ENCODE assay signal across 1 cellular context in the genomic region with DNA sequence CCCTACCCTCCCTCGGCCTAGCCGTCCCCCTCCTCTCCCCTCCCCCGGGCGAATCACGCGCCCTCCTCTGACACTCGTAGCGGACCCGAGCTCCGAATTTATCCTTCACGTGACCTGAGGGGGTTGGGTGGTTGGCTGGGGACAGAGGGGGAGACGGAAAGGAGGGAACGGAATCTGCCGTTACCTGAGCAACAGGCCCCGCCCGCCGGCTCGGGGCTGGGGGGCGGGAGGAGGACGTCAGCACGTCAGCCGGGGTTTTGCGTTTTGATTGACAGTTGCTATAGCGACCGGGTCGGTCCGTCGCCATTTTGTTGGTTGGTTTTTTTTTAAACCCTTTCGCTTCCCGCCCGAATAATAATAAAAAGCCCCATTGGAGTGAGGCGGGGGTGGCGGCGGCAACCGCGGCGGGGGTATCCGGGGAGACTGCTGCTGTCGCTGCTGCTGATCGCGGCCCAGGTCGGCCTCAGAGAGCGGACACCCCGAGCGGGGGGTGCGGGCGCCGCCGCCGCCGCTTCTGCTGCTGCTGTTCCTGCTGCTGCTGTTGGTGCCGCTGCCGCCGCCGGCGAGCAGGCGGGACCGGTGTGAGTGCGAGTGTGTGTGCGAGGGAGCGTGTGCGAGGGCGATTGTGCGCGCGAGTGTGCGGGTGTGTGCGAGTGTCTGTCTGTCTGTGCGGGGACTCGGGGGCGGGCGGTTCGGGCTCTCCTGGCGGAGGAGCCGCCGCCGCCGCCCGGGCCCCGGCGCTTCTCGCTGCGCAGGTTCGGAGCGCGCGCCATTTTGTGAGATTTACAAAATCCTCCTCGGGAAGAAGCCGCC.
TF ChIP-seq lines count a peak whose summit lies in the region.

A gene (plus strand): TSS at position 286 of the 813 bp plus-strand sequence. CDS start 53,602 bp downstream, outside the sequence.

TF ChIP-seq in HepG2, 621 proteins besides CTCF, POLR2A, EP300 and RAD21 (continued from another document and continues in another):
- TF ChIP-seq, protein P1, sequence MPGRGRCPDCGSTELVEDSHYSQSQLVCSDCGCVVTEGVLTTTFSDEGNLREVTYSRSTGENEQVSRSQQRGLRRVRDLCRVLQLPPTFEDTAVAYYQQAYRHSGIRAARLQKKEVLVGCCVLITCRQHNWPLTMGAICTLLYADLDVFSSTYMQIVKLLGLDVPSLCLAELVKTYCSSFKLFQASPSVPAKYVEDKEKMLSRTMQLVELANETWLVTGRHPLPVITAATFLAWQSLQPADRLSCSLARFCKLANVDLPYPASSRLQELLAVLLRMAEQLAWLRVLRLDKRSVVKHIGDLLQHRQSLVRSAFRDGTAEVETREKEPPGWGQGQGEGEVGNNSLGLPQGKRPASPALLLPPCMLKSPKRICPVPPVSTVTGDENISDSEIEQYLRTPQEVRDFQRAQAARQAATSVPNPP (CRISPR knock-in tag; IDR thresholded peaks at IDR 0.05): no peak
- peak; percentile 57; the same call in 1 of the 2 replicates for TF ChIP-seq MYC (CRISPR knock-in tag; IDR thresholded peaks at IDR 0.05; ENCODE audit: borderline replicate concordance)
- peak; percentile 82 for TF ChIP-seq PTBP1 (IDR thresholded peaks at IDR 0.05; ENCODE audit: low read depth, low read length, poor library complexity, severe bottlenecking)
- TF ChIP-seq ZSCAN30 (CRISPR knock-in tag; IDR thresholded peaks at IDR 0.05): no peak
- no peak for TF ChIP-seq ARID2 (CRISPR knock-in tag; IDR thresholded peaks at IDR 0.05; ENCODE audit: borderline replicate concordance)
- no peak for TF ChIP-seq SP1 (IDR thresholded peaks at IDR 0.05)
- TF ChIP-seq SP1 (CRISPR knock-in tag; IDR thresholded peaks at IDR 0.05): peak; percentile 83
- TF ChIP-seq ARNTL (CRISPR knock-in tag; IDR thresholded peaks at IDR 0.05): 0 out of 2 replicates have a peak, but pooled peaks have one; percentile 40
- TF ChIP-seq, protein P2, sequence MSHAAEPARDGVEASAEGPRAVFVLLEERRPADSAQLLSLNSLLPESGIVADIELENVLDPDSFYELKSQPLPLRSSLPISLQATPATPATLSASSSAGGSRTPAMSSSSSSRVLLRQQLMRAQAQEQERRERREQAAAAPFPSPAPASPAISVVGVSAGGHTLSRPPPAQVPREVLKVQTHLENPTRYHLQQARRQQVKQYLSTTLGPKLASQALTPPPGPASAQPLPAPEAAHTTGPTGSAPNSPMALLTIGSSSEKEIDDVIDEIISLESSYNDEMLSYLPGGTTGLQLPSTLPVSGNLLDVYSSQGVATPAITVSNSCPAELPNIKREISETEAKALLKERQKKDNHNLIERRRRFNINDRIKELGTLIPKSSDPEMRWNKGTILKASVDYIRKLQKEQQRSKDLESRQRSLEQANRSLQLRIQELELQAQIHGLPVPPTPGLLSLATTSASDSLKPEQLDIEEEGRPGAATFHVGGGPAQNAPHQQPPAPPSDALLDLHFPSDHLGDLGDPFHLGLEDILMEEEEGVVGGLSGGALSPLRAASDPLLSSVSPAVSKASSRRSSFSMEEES (CRISPR knock-in tag; IDR thresholded peaks at IDR 0.05): peak; percentile 96
- no peak for TF ChIP-seq GTF3A (CRISPR knock-in tag; conservative IDR thresholded peaks at IDR 0.05)
- peak; percentile 78 for TF ChIP-seq SP2 (CRISPR knock-in tag; IDR thresholded peaks at IDR 0.05)
- TF ChIP-seq ZMYM3 (CRISPR knock-in tag; IDR thresholded peaks at IDR 0.05): no peak
- no peak for TF ChIP-seq ZNF558 (CRISPR knock-in tag; IDR thresholded peaks at IDR 0.05; ENCODE audit: borderline replicate concordance)
- no peak for TF ChIP-seq PHB2 (IDR thresholded peaks at IDR 0.05; ENCODE audit: partially characterized antibody)
- TF ChIP-seq AGO2 (optimal IDR thresholded peaks at IDR 0.05; ENCODE audit: low read depth, low read length): peak; percentile 88
- TF ChIP-seq, protein P3, sequence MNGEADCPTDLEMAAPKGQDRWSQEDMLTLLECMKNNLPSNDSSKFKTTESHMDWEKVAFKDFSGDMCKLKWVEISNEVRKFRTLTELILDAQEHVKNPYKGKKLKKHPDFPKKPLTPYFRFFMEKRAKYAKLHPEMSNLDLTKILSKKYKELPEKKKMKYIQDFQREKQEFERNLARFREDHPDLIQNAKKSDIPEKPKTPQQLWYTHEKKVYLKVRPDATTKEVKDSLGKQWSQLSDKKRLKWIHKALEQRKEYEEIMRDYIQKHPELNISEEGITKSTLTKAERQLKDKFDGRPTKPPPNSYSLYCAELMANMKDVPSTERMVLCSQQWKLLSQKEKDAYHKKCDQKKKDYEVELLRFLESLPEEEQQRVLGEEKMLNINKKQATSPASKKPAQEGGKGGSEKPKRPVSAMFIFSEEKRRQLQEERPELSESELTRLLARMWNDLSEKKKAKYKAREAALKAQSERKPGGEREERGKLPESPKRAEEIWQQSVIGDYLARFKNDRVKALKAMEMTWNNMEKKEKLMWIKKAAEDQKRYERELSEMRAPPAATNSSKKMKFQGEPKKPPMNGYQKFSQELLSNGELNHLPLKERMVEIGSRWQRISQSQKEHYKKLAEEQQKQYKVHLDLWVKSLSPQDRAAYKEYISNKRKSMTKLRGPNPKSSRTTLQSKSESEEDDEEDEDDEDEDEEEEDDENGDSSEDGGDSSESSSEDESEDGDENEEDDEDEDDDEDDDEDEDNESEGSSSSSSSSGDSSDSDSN (CRISPR knock-in tag; IDR thresholded peaks at IDR 0.05): peak; percentile 61; the same call in 1 of the 2 replicates
- no peak for TF ChIP-seq ZNF101 (CRISPR knock-in tag; IDR thresholded peaks at IDR 0.05; ENCODE audit: borderline replicate concordance, low read depth)
- peak; percentile 92 for TF ChIP-seq RBFOX2 (IDR thresholded peaks at IDR 0.05; ENCODE audit: low read depth, low read length)
- peak; percentile 56; the same call in 1 of the 2 replicates for TF ChIP-seq ZNF136 (CRISPR knock-in tag; IDR thresholded peaks at IDR 0.05; ENCODE audit: low read depth)
- TF ChIP-seq NFYC (CRISPR knock-in tag; IDR thresholded peaks at IDR 0.05): peak; percentile 80
- TF ChIP-seq RAD51 (IDR thresholded peaks at IDR 0.05; ENCODE audit: borderline replicate concordance): peak; percentile 92
- no peak for TF ChIP-seq ZNF354B (CRISPR knock-in tag; IDR thresholded peaks at IDR 0.05)
- no peak for TF ChIP-seq GFI1 (CRISPR knock-in tag; IDR thresholded peaks at IDR 0.05; ENCODE audit: borderline replicate concordance)
- peak; percentile 51 for TF ChIP-seq ASH2L (IDR thresholded peaks at IDR 0.05; ENCODE audit: insufficient read length, low read depth, low read length)
- peak; percentile 99 for TF ChIP-seq RBM22 (optimal IDR thresholded peaks at IDR 0.05; ENCODE audit: low read length)
- TF ChIP-seq ZNF251 (CRISPR knock-in tag; IDR thresholded peaks at IDR 0.05): no peak
- TF ChIP-seq, protein P4, sequence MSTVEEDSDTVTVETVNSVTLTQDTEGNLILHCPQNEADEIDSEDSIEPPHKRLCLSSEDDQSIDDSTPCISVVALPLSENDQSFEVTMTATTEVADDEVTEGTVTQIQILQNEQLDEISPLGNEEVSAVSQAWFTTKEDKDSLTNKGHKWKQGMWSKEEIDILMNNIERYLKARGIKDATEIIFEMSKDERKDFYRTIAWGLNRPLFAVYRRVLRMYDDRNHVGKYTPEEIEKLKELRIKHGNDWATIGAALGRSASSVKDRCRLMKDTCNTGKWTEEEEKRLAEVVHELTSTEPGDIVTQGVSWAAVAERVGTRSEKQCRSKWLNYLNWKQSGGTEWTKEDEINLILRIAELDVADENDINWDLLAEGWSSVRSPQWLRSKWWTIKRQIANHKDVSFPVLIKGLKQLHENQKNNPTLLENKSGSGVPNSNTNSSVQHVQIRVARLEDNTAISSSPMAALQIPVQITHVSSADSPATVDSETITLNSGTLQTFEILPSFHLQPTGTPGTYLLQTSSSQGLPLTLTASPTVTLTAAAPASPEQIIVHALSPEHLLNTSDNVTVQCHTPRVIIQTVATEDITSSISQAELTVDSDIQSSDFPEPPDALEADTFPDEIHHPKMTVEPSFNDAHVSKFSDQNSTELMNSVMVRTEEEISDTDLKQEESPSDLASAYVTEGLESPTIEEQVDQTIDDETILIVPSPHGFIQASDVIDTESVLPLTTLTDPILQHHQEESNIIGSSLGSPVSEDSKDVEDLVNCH (CRISPR knock-in tag; IDR thresholded peaks at IDR 0.05): no peak
- 0 out of 2 replicates have a peak, but pooled peaks have one; percentile 20 for TF ChIP-seq ZNF792 (CRISPR knock-in tag; IDR thresholded peaks at IDR 0.05)
- TF ChIP-seq, protein P5, sequence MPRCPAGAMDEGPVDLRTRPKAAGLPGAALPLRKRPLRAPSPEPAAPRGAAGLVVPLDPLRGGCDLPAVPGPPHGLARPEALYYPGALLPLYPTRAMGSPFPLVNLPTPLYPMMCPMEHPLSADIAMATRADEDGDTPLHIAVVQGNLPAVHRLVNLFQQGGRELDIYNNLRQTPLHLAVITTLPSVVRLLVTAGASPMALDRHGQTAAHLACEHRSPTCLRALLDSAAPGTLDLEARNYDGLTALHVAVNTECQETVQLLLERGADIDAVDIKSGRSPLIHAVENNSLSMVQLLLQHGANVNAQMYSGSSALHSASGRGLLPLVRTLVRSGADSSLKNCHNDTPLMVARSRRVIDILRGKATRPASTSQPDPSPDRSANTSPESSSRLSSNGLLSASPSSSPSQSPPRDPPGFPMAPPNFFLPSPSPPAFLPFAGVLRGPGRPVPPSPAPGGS (CRISPR knock-in tag; IDR thresholded peaks at IDR 0.05): no peak
- TF ChIP-seq, protein P6, sequence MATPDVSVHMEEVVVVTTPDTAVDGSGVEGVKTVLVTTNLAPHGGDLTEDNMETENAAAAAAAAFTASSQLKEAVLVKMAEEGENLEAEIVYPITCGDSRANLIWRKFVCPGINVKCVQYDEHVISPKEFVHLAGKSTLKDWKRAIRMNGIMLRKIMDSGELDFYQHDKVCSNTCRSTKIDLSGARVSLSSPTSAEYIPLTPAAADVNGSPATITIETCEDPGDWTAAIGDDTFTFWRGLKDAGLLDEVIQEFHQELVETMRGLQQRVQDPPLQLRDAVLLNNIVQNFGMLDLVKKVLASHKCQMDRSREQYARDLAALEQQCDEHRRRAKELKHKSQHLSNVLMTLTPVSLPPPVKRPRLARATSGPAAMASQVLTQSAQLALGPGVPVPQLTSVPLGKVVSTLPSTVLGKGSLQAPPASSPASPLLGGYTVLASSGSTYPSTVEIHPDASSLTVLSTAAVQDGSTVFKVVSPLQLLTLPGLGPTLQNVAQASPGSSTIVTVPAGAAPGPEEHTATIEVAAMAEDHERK (CRISPR knock-in tag; IDR thresholded peaks at IDR 0.05; ENCODE audit: low read depth): peak; percentile 69
- TF ChIP-seq MAZ (IDR thresholded peaks at IDR 0.05; ENCODE audit: borderline replicate concordance, low read depth, low read length): peak; percentile 93; the same call in 1 of the 2 replicates
- TF ChIP-seq MAZ (CRISPR knock-in tag; IDR thresholded peaks at IDR 0.05; ENCODE audit: low read depth): 0 out of 2 replicates have a peak, but pooled peaks have one; percentile 53
- peak; percentile 62; the same call in 1 of the 2 replicates for TF ChIP-seq ZMAT3 (CRISPR knock-in tag; conservative IDR thresholded peaks at IDR 0.05)
- TF ChIP-seq, protein P7, sequence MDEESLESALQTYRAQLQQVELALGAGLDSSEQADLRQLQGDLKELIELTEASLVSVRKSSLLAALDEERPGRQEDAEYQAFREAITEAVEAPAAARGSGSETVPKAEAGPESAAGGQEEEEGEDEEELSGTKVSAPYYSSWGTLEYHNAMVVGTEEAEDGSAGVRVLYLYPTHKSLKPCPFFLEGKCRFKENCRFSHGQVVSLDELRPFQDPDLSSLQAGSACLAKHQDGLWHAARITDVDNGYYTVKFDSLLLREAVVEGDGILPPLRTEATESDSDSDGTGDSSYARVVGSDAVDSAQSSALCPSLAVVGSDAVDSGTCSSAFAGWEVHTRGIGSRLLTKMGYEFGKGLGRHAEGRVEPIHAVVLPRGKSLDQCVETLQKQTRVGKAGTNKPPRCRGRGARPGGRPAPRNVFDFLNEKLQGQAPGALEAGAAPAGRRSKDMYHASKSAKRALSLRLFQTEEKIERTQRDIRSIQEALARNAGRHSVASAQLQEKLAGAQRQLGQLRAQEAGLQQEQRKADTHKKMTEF (CRISPR knock-in tag; IDR thresholded peaks at IDR 0.05): 0 out of 2 replicates have a peak, but pooled peaks have one; percentile 11
- TF ChIP-seq MXI1 (IDR thresholded peaks at IDR 0.05; ENCODE audit: borderline replicate concordance, low read depth, low read length): peak; percentile 96; the same call in 2 of the 3 replicates
- TF ChIP-seq FOSL2 (CRISPR knock-in tag; IDR thresholded peaks at IDR 0.05): peak; percentile 12; the same call in 1 of the 2 replicates
- peak; percentile 78; the same call in 1 of the 2 replicates for TF ChIP-seq MEIS1 (CRISPR knock-in tag; IDR thresholded peaks at IDR 0.05; ENCODE audit: borderline replicate concordance)
- TF ChIP-seq, protein P8, sequence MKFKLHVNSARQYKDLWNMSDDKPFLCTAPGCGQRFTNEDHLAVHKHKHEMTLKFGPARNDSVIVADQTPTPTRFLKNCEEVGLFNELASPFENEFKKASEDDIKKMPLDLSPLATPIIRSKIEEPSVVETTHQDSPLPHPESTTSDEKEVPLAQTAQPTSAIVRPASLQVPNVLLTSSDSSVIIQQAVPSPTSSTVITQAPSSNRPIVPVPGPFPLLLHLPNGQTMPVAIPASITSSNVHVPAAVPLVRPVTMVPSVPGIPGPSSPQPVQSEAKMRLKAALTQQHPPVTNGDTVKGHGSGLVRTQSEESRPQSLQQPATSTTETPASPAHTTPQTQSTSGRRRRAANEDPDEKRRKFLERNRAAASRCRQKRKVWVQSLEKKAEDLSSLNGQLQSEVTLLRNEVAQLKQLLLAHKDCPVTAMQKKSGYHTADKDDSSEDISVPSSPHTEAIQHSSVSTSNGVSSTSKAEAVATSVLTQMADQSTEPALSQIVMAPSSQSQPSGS (CRISPR knock-in tag; IDR thresholded peaks at IDR 0.05): 0 out of 2 replicates have a peak, but pooled peaks have one; percentile 30
- TF ChIP-seq, protein P9, sequence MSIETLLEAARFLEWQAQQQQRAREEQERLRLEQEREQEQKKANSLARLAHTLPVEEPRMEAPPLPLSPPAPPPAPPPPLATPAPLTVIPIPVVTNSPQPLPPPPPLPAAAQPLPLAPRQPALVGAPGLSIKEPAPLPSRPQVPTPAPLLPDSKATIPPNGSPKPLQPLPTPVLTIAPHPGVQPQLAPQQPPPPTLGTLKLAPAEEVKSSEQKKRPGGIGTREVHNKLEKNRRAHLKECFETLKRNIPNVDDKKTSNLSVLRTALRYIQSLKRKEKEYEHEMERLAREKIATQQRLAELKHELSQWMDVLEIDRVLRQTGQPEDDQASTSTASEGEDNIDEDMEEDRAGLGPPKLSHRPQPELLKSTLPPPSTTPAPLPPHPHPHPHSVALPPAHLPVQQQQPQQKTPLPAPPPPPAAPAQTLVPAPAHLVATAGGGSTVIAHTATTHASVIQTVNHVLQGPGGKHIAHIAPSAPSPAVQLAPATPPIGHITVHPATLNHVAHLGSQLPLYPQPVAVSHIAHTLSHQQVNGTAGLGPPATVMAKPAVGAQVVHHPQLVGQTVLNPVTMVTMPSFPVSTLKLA (IDR thresholded peaks at IDR 0.05): peak; percentile 53
- TF ChIP-seq, protein P10, sequence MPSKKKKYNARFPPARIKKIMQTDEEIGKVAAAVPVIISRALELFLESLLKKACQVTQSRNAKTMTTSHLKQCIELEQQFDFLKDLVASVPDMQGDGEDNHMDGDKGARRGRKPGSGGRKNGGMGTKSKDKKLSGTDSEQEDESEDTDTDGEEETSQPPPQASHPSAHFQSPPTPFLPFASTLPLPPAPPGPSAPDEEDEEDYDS (CRISPR knock-in tag; IDR thresholded peaks at IDR 0.05): peak; percentile 51
